In the genomic region with DNA sequence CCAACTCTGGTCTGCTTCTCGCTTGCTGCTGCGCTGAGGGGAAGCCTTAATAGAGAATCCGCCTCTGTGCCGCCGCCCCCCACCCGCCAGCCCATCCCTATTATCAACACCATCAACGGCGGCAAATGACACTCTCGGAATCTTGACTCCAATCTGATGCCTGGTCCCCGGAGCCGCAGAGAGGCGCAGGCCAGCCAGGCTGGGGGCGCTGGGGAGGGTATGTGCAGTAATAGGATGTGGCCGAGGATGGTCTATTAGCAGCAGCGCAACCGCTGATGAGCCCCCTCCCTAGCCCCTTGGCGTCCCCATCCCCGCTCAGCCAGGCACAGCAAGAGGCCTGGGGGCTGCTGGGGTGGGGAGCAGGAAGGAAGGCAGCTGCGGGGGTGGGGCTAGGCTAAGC, we compare ENCODE assay signal across 31 cellular contexts. TPM values are rescaled to one million over a fixed set of nuclear protein-coding genes. Genes with fewer than 3 reads are reported as not detected.
"Had no signal": no experiment of that assay in that cellular context is flagged by ENCODE, and none has a peak within 500 bp of the region (broad histone marks: within the 10 kb centered on the region; RNA-seq: fewer than 3 reads in every experiment).

No MANE protein-coding gene starts in this region.

- DNase-seq: activated B cell treated with CpG ODN at 0.5 μM for 24 hours; activated CD4-positive, alpha-beta T cell treated with anti-CD3 and anti-CD28 coated beads for 48 hours; activated CD4-positive, alpha-beta T cell treated with anti-CD3 and anti-CD28 coated beads, Interleukin-2, amount 50 U/mL, for 1 hour; activated CD4-positive, alpha-beta T cell treated with anti-CD3 and anti-CD28 coated beads, Interleukin-2, amount 50 U/mL, for 48 hours; activated CD8-positive, alpha-beta memory T cell treated with anti-CD3 and anti-CD28 coated beads for 24 hours; activated CD8-positive, alpha-beta T cell treated with anti-CD3 and anti-CD28 coated beads for 36 hours; activated effector memory CD4-positive, alpha-beta T cell treated with Interleukin-2 at 50 U/mL for 16 hours; activated gamma-delta T cell treated with Interleukin-2 at 50 U/mL for 16 hours; activated naive CD4-positive, alpha-beta T cell treated with anti-CD3 and anti-CD28 coated beads, Interleukin-2, amount 50 U/mL, for 16 hours; activated naive CD4-positive, alpha-beta T cell treated with Interleukin-2 at 50 U/mL for 16 hours; activated T-cell treated with anti-CD3 and anti-CD28 coated beads, Interleukin-2, amount 50 U/mL, for 4 hours; amniotic stem cell; anterior cingulate cortex; brain microvascular endothelial cell; dorsolateral prefrontal cortex; effector memory CD4-positive, alpha-beta T cell; endodermal cell; erythroblast; foreskin keratinocyte; gastrocnemius medialis; glutamatergic neuron; heart left ventricle; T1000; WERI-Rb-1 had no signal

- H3K27ac ChIP-seq: brain microvascular endothelial cell, coronary artery, dorsolateral prefrontal cortex, esophagus muscularis mucosa, foreskin keratinocyte, gastrocnemius medialis, heart left ventricle, WERI-Rb-1 had no signal

- H3K4me3 ChIP-seq: coronary artery, dorsolateral prefrontal cortex, esophagus muscularis mucosa, gastrocnemius medialis, heart left ventricle had no signal

- FAIRE-seq: astrocyte, bronchial epithelial cell had no signal

- H3K4me1 ChIP-seq: esophagus muscularis mucosa, foreskin keratinocyte, gastrocnemius medialis, heart left ventricle had no signal

- H3K9me3 ChIP-seq: esophagus muscularis mucosa, gastrocnemius medialis, heart left ventricle had no signal

- ATAC-seq: activated CD4-positive, CD25-positive, alpha-beta regulatory T cell treated with anti-CD3 and anti-CD28 coated beads, Interleukin-2, amount 50 U/mL, for 24 hours; activated CD8-positive, alpha-beta T cell treated with anti-CD3 and anti-CD28 coated beads for 36 hours; activated T-cell treated with anti-CD3 and anti-CD28 coated beads, Interleukin-2, amount 50 U/mL, for 4 hours; activated T-helper 17 cell treated with anti-CD3 and anti-CD28 coated beads, Interleukin-2, amount 50 U/mL, for 72 hours; foreskin keratinocyte; gastrocnemius medialis; heart left ventricle had no signal

- H3K36me3 ChIP-seq: brain microvascular endothelial cell, esophagus muscularis mucosa, gastrocnemius medialis, heart left ventricle, WERI-Rb-1 had no signal

RNA-seq across cellular contexts. Expression of gene DMBX1, which starts 15.1 kb away (rescaled TPM):
- total RNA-seq: activated B cell treated with CpG ODN at 0.5 μM for 24 hours; activated T-cell treated with anti-CD3 and anti-CD28 coated beads, Interleukin-2, amount 50 U/mL, for 4 hours; bronchial epithelial cell; cardiac septum; dorsolateral prefrontal cortex; esophagus muscularis mucosa; foreskin keratinocyte; gastrocnemius medialis; heart left ventricle had no signal
- polyA plus RNA-seq: foreskin keratinocyte, heart left ventricle had no signal
